Comparison of ENCODE assay signal across 34 cellular contexts in genomic region chr5:71700803-71701202, GRCh38. TPM values are rescaled to one million over a fixed set of nuclear protein-coding genes. Genes with fewer than 3 reads are reported as not detected.
"Had no signal": no experiment of that assay in that cellular context is flagged by ENCODE, and none has a peak within 500 bp of the region (broad histone marks: within the 10 kb centered on the region; RNA-seq: fewer than 3 reads in every experiment).

No MANE protein-coding gene starts in this region.

- DNase-seq: colonic mucosa; cortex of kidney; effector CD8-positive, alpha-beta T cell; effector memory CD8-positive, alpha-beta T cell; endodermal cell; erythroblast; esophagus squamous epithelium; foreskin fibroblast; foreskin melanocyte; gastrocnemius medialis; glutamatergic neuron; head of caudate nucleus; heart right ventricle; hippocampal formation; left cardiac atrium; left lung; left ventricle myocardium superior; lower lobe of right lung; mesenchymal stem cell; mucosa of descending colon; naive B cell had no signal

- H3K4me1 ChIP-seq: colonic mucosa, esophagus squamous epithelium, gastrocnemius medialis, left lung, lower lobe of right lung had no signal

- H3K27ac ChIP-seq: colonic mucosa, epithelial cell of prostate, esophagus squamous epithelium, gastrocnemius medialis, heart right ventricle, left lung, lower lobe of right lung had no signal

- H3K36me3 ChIP-seq: colonic mucosa, esophagus squamous epithelium, gastrocnemius medialis, heart right ventricle, left lung, lower lobe of right lung had no signal

- H3K9me3 ChIP-seq: colonic mucosa, esophagus squamous epithelium, gastrocnemius medialis, heart right ventricle, left lung, lower lobe of right lung, mucosa of descending colon had no signal

- H3K4me3 ChIP-seq: colonic mucosa, esophagus squamous epithelium, gastrocnemius medialis, heart right ventricle, left lung, lower lobe of right lung, mucosa of descending colon had no signal

- H3K27me3 ChIP-seq: colonic mucosa, left lung had no signal

- ATAC-seq: effector memory CD8-positive, alpha-beta T cell; esophagus mucosa; gastrocnemius medialis; heart right ventricle; left cardiac atrium; left lung; left ventricle myocardium superior; lower lobe of right lung; mucosa of descending colon had no signal

- FAIRE-seq: endometrium, islet of Langerhans, keratinocyte had no signal

RNA-seq across cellular contexts. Expression of gene CARTPT, which starts 18.3 kb away (rescaled TPM):
- total RNA-seq: dermis microvascular lymphatic vessel endothelial cell, endodermal cell, esophagus mucosa, esophagus squamous epithelium, gastrocnemius medialis, glomerular endothelial cell, heart right ventricle, kidney epithelial cell, left cardiac atrium, left lung, left ventricle myocardium superior, lower leg skin, lower lobe of right lung, lung microvascular endothelial cell, mesenteric fat pad, mesothelial cell of epicardium, myocyte had no signal
- polyA plus RNA-seq: heart right ventricle, keratinocyte had no signal
